In genomic region chr9:130451509-130452388, GRCh38 we compare ENCODE assay signal across 1 cellular context.
TF ChIP-seq lines count a peak whose summit lies in the region.

No MANE protein-coding gene starts in this region.

TF ChIP-seq in HEK293, 187 proteins besides CTCF, POLR2A, EP300 and RAD21 (continued from another document and continues in another):
- TF ChIP-seq PRDM2 (tag by site-specific recombination; IDR thresholded peaks at IDR 0.05; ENCODE audit: borderline replicate concordance) (no peak), YY2 (tag by site-specific recombination; IDR thresholded peaks at IDR 0.05) (no peak), ZNF24 (tag by site-specific recombination; IDR thresholded peaks at IDR 0.05) (0 out of 2 replicates have a peak, but pooled peaks have one; percentile 24), GLIS2 (tag by site-specific recombination; IDR thresholded peaks at IDR 0.05) (peak; percentile 50), ZBTB6 (tag by site-specific recombination; IDR thresholded peaks at IDR 0.05) (no peak), ZNF433 (tag by site-specific recombination; IDR thresholded peaks at IDR 0.05; ENCODE audit: low read depth) (no peak), ZNF404 (tag by site-specific recombination; IDR thresholded peaks at IDR 0.05) (no peak), ZNF596 (tag by site-specific recombination; IDR thresholded peaks at IDR 0.05) (no peak), ZFP37 (tag by site-specific recombination; IDR thresholded peaks at IDR 0.05) (no peak), ZBTB1 (tag by site-specific recombination; IDR thresholded peaks at IDR 0.05) (no peak), ZNF132 (tag by site-specific recombination; IDR thresholded peaks at IDR 0.05; ENCODE audit: borderline replicate concordance) (no peak), KLF17 (tag by site-specific recombination; IDR thresholded peaks at IDR 0.05) (0 out of 2 replicates have a peak, but pooled peaks have one; percentile 25), ZNF416 (tag by site-specific recombination; IDR thresholded peaks at IDR 0.05) (no peak), PATZ1 (tag by site-specific recombination; IDR thresholded peaks at IDR 0.05) (peak; percentile 89), ZNF621 (tag by site-specific recombination; IDR thresholded peaks at IDR 0.05) (no peak), ZNF184 (tag by site-specific recombination; IDR thresholded peaks at IDR 0.05) (no peak), ZNF571 (tag by site-specific recombination; IDR thresholded peaks at IDR 0.05) (no peak), ZNF488 (tag by site-specific recombination; IDR thresholded peaks at IDR 0.05) (no peak), ZBTB20 (tag by site-specific recombination; IDR thresholded peaks at IDR 0.05) (peak; percentile 45; the same call in 1 of the 2 replicates), ZNF623 (tag by site-specific recombination; IDR thresholded peaks at IDR 0.05) (no peak), ZNF354C (tag by site-specific recombination; IDR thresholded peaks at IDR 0.05; ENCODE audit: borderline replicate concordance, low read depth) (no peak), ZNF140 (tag by site-specific recombination; IDR thresholded peaks at IDR 0.05) (no peak), ZNF223 (tag by site-specific recombination; IDR thresholded peaks at IDR 0.05) (no peak), ZBTB49 (tag by site-specific recombination; IDR thresholded peaks at IDR 0.05; ENCODE audit: low read depth) (no peak), ZNF202 (tag by site-specific recombination; IDR thresholded peaks at IDR 0.05; ENCODE audit: borderline replicate concordance) (no peak), EGR2 (tag by site-specific recombination; IDR thresholded peaks at IDR 0.05; ENCODE audit: low read depth) (peak; percentile 61), ZNF449 (tag by site-specific recombination; IDR thresholded peaks at IDR 0.05) (no peak), ZNF555 (tag by site-specific recombination; conservative IDR thresholded peaks at IDR 0.05) (no peak), ZNF138 (tag by site-specific recombination; IDR thresholded peaks at IDR 0.05; ENCODE audit: borderline replicate concordance) (no peak), SCRT1 (tag by site-specific recombination; IDR thresholded peaks at IDR 0.05; ENCODE audit: borderline replicate concordance) (no peak), ZNF473 (tag by site-specific recombination; IDR thresholded peaks at IDR 0.05) (no peak), ZNF157 (tag by site-specific recombination; IDR thresholded peaks at IDR 0.05) (no peak), SALL2 (tag by site-specific recombination; IDR thresholded peaks at IDR 0.05; ENCODE audit: borderline replicate concordance) (no peak), SP2 (tag by site-specific recombination; IDR thresholded peaks at IDR 0.05) (no peak), ZNF239 (tag by site-specific recombination; IDR thresholded peaks at IDR 0.05) (no peak), ZNF350 (tag by site-specific recombination; IDR thresholded peaks at IDR 0.05) (no peak), ZNF514 (tag by site-specific recombination; IDR thresholded peaks at IDR 0.05) (no peak), ZNF548 (tag by site-specific recombination; IDR thresholded peaks at IDR 0.05) (no peak), MEIS1 (CRISPR knock-in tag; IDR thresholded peaks at IDR 0.05; ENCODE audit: borderline replicate concordance) (no peak), IKZF3 (tag by site-specific recombination; IDR thresholded peaks at IDR 0.05) (peak; percentile 52), KLF16 (tag by site-specific recombination; IDR thresholded peaks at IDR 0.05) (0 out of 2 replicates have a peak, but pooled peaks have one; percentile 18), ZNF658 (tag by site-specific recombination; IDR thresholded peaks at IDR 0.05) (no peak), AEBP2 (tag by site-specific recombination; IDR thresholded peaks at IDR 0.05; ENCODE audit: borderline replicate concordance) (no peak), KLF1 (tag by site-specific recombination; IDR thresholded peaks at IDR 0.05) (no peak), PRDM10 (tag by site-specific recombination; IDR thresholded peaks at IDR 0.05) (no peak)
